ENCODE assay signal across 8 cellular contexts in the genomic region with DNA sequence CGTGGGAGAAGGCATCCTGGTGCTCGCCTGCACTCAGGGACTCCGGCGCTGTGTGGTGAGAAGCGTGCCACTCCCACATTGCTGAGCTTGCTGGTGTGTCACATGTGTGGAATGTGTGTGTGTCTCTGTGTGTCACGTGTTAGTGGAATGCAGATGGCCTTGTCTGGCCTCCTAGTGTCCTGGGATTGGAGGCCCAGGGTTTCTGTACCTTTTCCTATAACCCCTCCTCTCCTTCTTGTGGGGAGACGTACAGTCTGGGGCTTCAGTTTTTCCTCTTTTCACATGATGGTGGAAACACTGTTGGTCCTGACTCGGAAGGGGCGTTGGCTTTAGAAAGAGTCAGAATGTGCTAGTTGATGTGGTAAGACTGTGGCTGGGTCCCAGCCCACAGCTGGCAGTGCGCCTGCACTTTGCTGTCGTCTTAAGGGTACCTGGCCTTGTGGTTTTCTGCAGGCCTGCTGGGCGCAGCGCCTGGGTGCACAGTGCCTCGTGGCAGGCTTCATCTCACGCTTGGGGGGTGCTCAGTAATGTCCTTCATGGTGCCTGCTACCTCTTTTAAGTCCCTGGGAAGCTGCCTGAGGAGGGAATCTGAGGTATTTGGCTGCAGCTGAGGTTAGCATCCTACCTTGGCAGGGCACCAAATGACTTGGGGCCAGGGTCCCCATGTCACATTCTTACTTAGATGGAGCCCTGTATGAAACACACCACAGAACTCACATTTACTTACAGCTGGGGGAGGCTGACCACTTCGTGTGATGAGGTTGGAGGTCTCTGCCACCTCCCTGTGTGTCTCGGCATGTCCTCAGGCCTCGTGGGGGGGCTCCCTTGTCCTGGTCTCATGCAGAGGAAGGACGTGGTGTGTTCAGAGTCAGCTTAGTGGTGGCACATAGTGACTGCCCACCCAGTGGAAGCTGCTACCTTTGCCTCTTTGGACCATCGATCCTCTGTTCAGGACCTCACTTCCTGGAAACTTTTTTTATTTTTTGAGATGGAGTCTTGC.
DNase-seq lines count a peak whose midpoint lies in the region; ATAC-seq and TF ChIP-seq lines count a peak whose summit lies in the region.

No MANE protein-coding gene starts in this region.

- H3K4me1 Mint-ChIP-seq in CD8-positive, alpha-beta T cell (ENCODE audit: low read depth): peaks cover 79% of the 10 kb centered on the region

- CTCF ChIA-PET in CD8-positive, alpha-beta T cell (lab: Charles Lee): interaction anchor here (0.8 to 16.0 kb wide), 13 partner anchors 12 to 173 kb away, joined by 3 to 382 read pairs (median 4); no protein-coding TSS in a partner anchor

- H3K27me3 Mint-ChIP-seq in CD8-positive, alpha-beta T cell (ENCODE audit: low read depth): no peaks in the 10 kb centered on the region

- ATAC-seq in CD8-positive, alpha-beta T cell: peak; percentile 62
- ATAC-seq in GM21723 (IDR thresholded peaks at IDR 0.05; ENCODE audit: unreplicated experiment): no peak

- peaks cover 56% of the 10 kb centered on the region for H3K36me3 ChIP-seq in CD8-positive, alpha-beta T cell (ENCODE audit: insufficient read depth, low read length)
- H3K36me3 ChIP-seq in left ventricle myocardium inferior: peaks cover 84% of the 10 kb centered on the region

- no peak for TF ChIP-seq CTCF in CD8-positive, alpha-beta T cell (IDR thresholded peaks at IDR 0.05)
- TF ChIP-seq CTCF in left ventricle myocardium inferior (IDR thresholded peaks at IDR 0.05; ENCODE audit: borderline replicate concordance): no peak

- H3K27ac Mint-ChIP-seq in CD8-positive, alpha-beta T cell: peak overlapping the region; percentile 96

- peak overlapping the region; percentile 30 for H3K4me3 ChIP-seq in CD8-positive, alpha-beta T cell (ENCODE audit: low read depth, low read length)
- no peak overlapping the region for H3K4me3 ChIP-seq in left ventricle myocardium inferior

- peak overlapping the region; percentile 54 for H3K27ac ChIP-seq in CD8-positive, alpha-beta T cell (ENCODE audit: low read depth, low read length)
- H3K27ac ChIP-seq in left ventricle myocardium inferior (replicated peaks): peak overlapping the region; percentile 56

- H3K9me3 Mint-ChIP-seq in CD8-positive, alpha-beta T cell: no peaks in the 10 kb centered on the region

- H3K4me3 Mint-ChIP-seq in CD8-positive, alpha-beta T cell: peak overlapping the region; percentile 82

- H3K9me3 ChIP-seq in CD8-positive, alpha-beta T cell (ENCODE audit: low read length): no peaks in the 10 kb centered on the region
- no peaks in the 10 kb centered on the region for H3K9me3 ChIP-seq in left ventricle myocardium inferior (replicated peaks)

- no peaks in the 10 kb centered on the region for H3K27me3 ChIP-seq in CD8-positive, alpha-beta T cell (ENCODE audit: insufficient read depth, low read length)
- no peaks in the 10 kb centered on the region for H3K27me3 ChIP-seq in left ventricle myocardium inferior (ENCODE audit: low read depth)

- peaks cover 90% of the 10 kb centered on the region for H3K36me3 Mint-ChIP-seq in CD8-positive, alpha-beta T cell

- peak; percentile 73 to 93 (median 87) for DNase-seq in CD8-positive, alpha-beta T cell
- peak; percentile 16 for DNase-seq in NK-92 (lab: John Stamatoyannopoulos, UW; ENCODE audit: unreplicated experiment)
- peak; percentile 74 for DNase-seq in activated gamma-delta T cell treated with anti-CD3 and anti-CD28 coated beads, Interleukin-2, amount 50 U/mL, for 16 hours (ENCODE audit: low read depth)
- DNase-seq in left ventricle myocardium inferior: peak; percentile 61
- DNase-seq in stimulated activated CD4-positive, alpha-beta T cell treated with anti-CD3 and anti-CD28 coated beads, Interleukin-15, amount 100 ng/mL, for 1 hour (ENCODE audit: low read depth in 1 of 2, low spot score in 1 of 2): peak; percentile 14 to 63
- DNase-seq in NCI-H510A treated with DMSO at 0.1 percent for 48 hours (lab: John Stamatoyannopoulos, UW): no peak
- DNase-seq in NCI-H1092 (lab: John Stamatoyannopoulos, UW): no peak

- POLR2A ChIA-PET in CD8-positive, alpha-beta T cell (lab: Charles Lee): interaction anchor here (0.6 to 10.1 kb wide), 14 partner anchors 12 to 140 kb away, joined by 3 to 308 read pairs (median 4); no protein-coding TSS in a partner anchor

- intact Hi-C loops in CD8-positive, alpha-beta T cell (cut with DNase I, micrococcal nuclease): loop anchor here (1.0 to 5.0 kb wide), 8 partner anchors 12 to 247 kb away; a partner anchor contains a TSS
- intact Hi-C loops in left ventricle myocardium inferior (cut with micrococcal nuclease): no loop called here

- peaks cover 79% of the 10 kb centered on the region for H3K4me1 ChIP-seq in CD8-positive, alpha-beta T cell (ENCODE audit: insufficient read depth, low read length)
- peaks cover 43% of the 10 kb centered on the region for H3K4me1 ChIP-seq in left ventricle myocardium inferior

Comparison
In these comparisons a context has a peak if more than half of its experiments do, and no peak if none do; other contexts are left out.
1. DNase-seq: peak in CD8-positive, alpha-beta T cell (7 of 7), NK-92 (single experiment), activated gamma-delta T cell treated with anti-CD3 and anti-CD28 coated beads, Interleukin-2, amount 50 U/mL, for 16 hours (single experiment), left ventricle myocardium inferior (single experiment) and stimulated activated CD4-positive, alpha-beta T cell treated with anti-CD3 and anti-CD28 coated beads, Interleukin-15, amount 100 ng/mL, for 1 hour (2 of 2); none in NCI-H510A treated with DMSO at 0.1 percent for 48 hours (single experiment) and NCI-H1092 (single experiment).